In the genomic region with DNA sequence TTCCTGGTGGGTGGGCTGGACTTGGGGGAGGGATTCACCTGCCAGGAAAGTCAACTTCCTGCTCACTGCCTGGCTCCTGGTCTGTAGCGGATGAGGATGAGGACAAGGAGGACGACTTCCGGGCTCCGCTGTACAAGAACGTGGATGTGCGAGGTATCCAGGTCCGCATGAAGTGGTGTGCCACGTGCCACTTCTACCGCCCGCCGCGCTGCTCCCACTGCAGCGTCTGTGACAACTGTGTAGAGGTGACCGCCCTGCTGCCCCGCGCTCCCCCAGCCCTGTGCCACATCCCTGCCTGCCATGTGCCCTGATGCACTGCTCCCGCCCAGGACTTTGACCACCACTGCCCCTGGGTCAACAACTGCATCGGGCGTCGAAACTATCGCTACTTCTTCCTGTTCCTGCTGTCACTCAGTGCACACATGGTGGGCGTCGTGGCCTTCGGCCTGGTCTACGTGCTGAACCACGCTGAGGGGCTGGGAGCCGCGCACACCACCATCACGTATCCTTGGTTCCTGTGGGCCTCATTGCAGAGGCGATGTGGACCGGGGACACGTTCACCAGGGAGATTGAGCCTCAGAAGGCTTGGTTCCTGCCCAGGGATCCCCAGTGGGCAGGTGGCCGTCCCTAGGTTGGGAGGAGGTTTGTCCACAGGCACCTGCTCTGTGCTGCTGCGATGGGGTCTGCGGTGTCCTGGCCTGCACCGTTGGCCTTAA, we compare ENCODE assay signal across 1 cellular context.
TF ChIP-seq lines count a peak whose summit lies in the region.

No MANE protein-coding gene starts in this region.

TF ChIP-seq in HepG2, 621 proteins besides CTCF, POLR2A, EP300 and RAD21:
- TF ChIP-seq, protein P1, sequence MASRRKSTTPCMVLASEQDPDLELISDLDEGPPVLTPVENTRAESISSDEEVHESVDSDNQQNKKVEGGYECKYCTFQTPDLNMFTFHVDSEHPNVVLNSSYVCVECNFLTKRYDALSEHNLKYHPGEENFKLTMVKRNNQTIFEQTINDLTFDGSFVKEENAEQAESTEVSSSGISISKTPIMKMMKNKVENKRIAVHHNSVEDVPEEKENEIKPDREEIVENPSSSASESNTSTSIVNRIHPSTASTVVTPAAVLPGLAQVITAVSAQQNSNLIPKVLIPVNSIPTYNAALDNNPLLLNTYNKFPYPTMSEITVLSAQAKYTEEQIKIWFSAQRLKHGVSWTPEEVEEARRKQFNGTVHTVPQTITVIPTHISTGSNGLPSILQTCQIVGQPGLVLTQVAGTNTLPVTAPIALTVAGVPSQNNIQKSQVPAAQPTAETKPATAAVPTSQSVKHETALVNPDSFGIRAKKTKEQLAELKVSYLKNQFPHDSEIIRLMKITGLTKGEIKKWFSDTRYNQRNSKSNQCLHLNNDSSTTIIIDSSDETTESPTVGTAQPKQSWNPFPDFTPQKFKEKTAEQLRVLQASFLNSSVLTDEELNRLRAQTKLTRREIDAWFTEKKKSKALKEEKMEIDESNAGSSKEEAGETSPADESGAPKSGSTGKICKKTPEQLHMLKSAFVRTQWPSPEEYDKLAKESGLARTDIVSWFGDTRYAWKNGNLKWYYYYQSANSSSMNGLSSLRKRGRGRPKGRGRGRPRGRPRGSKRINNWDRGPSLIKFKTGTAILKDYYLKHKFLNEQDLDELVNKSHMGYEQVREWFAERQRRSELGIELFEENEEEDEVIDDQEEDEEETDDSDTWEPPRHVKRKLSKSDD (CRISPR knock-in tag; IDR thresholded peaks at IDR 0.05; ENCODE audit: low read depth), result no peak
- peak; percentile 49 for TF ChIP-seq ZNF687 (CRISPR knock-in tag; IDR thresholded peaks at IDR 0.05)
- 0 out of 2 replicates have a peak, but pooled peaks have one; percentile 26 for TF ChIP-seq MAX (IDR thresholded peaks at IDR 0.05)
TF ChIP-seq in HepG2: peak in this region for 2.
